Comparison of ENCODE assay signal across 20 cellular contexts in genomic region chr6:6580225-6580870, GRCh38. TPM values are rescaled to one million over a fixed set of nuclear protein-coding genes. Genes with fewer than 3 reads are reported as not detected.
DNase-seq lines count a peak whose midpoint lies in the region; ATAC-seq and TF ChIP-seq lines count a peak whose summit lies in the region.
"Had no signal": no experiment of that assay in that cellular context is flagged by ENCODE, and none has a peak within 500 bp of the region (broad histone marks: within the 10 kb centered on the region; RNA-seq: fewer than 3 reads in every experiment).

No MANE protein-coding gene starts in this region.

- peaks cover 21% of the 10 kb centered on the region for H3K4me1 ChIP-seq in CD8-positive, alpha-beta T cell (ENCODE audit: insufficient read depth, low read length)
- peaks cover 0 to 17% of the 10 kb centered on the region in 2 donors for H3K4me1 ChIP-seq in naive thymus-derived CD4-positive, alpha-beta T cell (ENCODE audit: control insufficient read depth in 2 of 2, insufficient read depth in 2 of 2, low read length in 2 of 2)
- H3K4me1 ChIP-seq: BE2C, Caco-2, Peyer's patch had no signal

- no peaks in the 10 kb centered on the region for H3K27me3 ChIP-seq in CD8-positive, alpha-beta T cell (ENCODE audit: insufficient read depth, low read length)
- H3K27me3 ChIP-seq in naive thymus-derived CD4-positive, alpha-beta T cell (ENCODE audit: control insufficient read depth in 2 of 2, insufficient read depth in 2 of 2, low read length in 2 of 2): no peaks in the 10 kb centered on the region
- H3K27me3 ChIP-seq: MG63, Peyer's patch had no signal

- no peak overlapping the region for H3K4me3 Mint-ChIP-seq in activated naive CD4-positive, alpha-beta T cell treated with anti-CD3 and anti-CD28 coated beads, Interleukin-2, amount 10 ng/mL, durations not matched to agents 7 days and 5 days
- H3K4me3 Mint-ChIP-seq in CD8-positive, alpha-beta T cell: no peak overlapping the region
- H3K4me3 Mint-ChIP-seq in activated naive CD8-positive, alpha-beta T cell treated with anti-CD3 and anti-CD28 coated beads for 36 hours: no peak overlapping the region
- no peak overlapping the region for H3K4me3 Mint-ChIP-seq in naive thymus-derived CD4-positive, alpha-beta T cell

- peaks cover 45% of the 10 kb centered on the region for H3K4me1 Mint-ChIP-seq in activated naive CD4-positive, alpha-beta T cell treated with anti-CD3 and anti-CD28 coated beads, Interleukin-2, amount 10 ng/mL, durations not matched to agents 7 days and 5 days
- peaks cover 31% of the 10 kb centered on the region for H3K4me1 Mint-ChIP-seq in CD8-positive, alpha-beta T cell (ENCODE audit: low read depth)
- peaks cover 30% of the 10 kb centered on the region for H3K4me1 Mint-ChIP-seq in activated naive CD8-positive, alpha-beta T cell treated with anti-CD3 and anti-CD28 coated beads for 36 hours
- peaks cover 17 to 45% (median 40%) of the 10 kb centered on the region in 7 donors for H3K4me1 Mint-ChIP-seq in naive thymus-derived CD4-positive, alpha-beta T cell

- no peak overlapping the region for H3K4me3 ChIP-seq in CD8-positive, alpha-beta T cell (ENCODE audit: low read depth, low read length)
- H3K4me3 ChIP-seq in naive thymus-derived CD4-positive, alpha-beta T cell (ENCODE audit: low read length): no peak overlapping the region
- H3K4me3 ChIP-seq: GM12878, MG63, Peyer's patch had no signal

- POLR2A ChIA-PET in CD8-positive, alpha-beta T cell (lab: Charles Lee): interaction anchor here (1.0 kb wide), 1 partner anchor 22 kb away, joined by 4 read pairs; no protein-coding TSS in a partner anchor
- POLR2A ChIA-PET in naive thymus-derived CD4-positive, alpha-beta T cell (lab: Charles Lee): interaction anchor here (1.0 to 1.9 kb wide), 2 partner anchors 13 to 79 kb away, joined by 4 to 5 read pairs; no protein-coding TSS in a partner anchor

- H3K36me3 Mint-ChIP-seq in activated naive CD4-positive, alpha-beta T cell treated with anti-CD3 and anti-CD28 coated beads, Interleukin-2, amount 10 ng/mL, durations not matched to agents 7 days and 5 days: peaks cover 31% of the 10 kb centered on the region
- no peaks in the 10 kb centered on the region for H3K36me3 Mint-ChIP-seq in CD8-positive, alpha-beta T cell
- H3K36me3 Mint-ChIP-seq in activated naive CD8-positive, alpha-beta T cell treated with anti-CD3 and anti-CD28 coated beads for 36 hours: peaks cover 14% of the 10 kb centered on the region
- peaks cover 0 to 17% (median 7%) of the 10 kb centered on the region in 5 donors for H3K36me3 Mint-ChIP-seq in naive thymus-derived CD4-positive, alpha-beta T cell

- intact Hi-C loops in CD8-positive, alpha-beta T cell (cut with DNase I, micrococcal nuclease): loop anchor here in 1 of 2 experiments (5.0 kb wide), 2 partner anchors 37 to 77 kb away; no protein-coding TSS in a partner anchor
- intact Hi-C loops in naive thymus-derived CD4-positive, alpha-beta T cell (cut with micrococcal nuclease): no loop called here
- intact Hi-C loops in posterior cingulate gyrus (cut with DNase I): no loop called here

- H3K9me3 ChIP-seq in CD8-positive, alpha-beta T cell (ENCODE audit: low read length): no peaks in the 10 kb centered on the region
- H3K9me3 ChIP-seq in naive thymus-derived CD4-positive, alpha-beta T cell (ENCODE audit: control insufficient read depth in 2 of 3, low read length in 3 of 3): peaks cover 0 to 6% (median 0%) of the 10 kb centered on the region in 3 experiments
- H3K9me3 ChIP-seq: BE2C, Caco-2, MG63, Peyer's patch had no signal

- TF ChIP-seq CTCF in CD8-positive, alpha-beta T cell (IDR thresholded peaks at IDR 0.05): no peak

- no peaks in the 10 kb centered on the region for H3K27me3 Mint-ChIP-seq in activated naive CD4-positive, alpha-beta T cell treated with anti-CD3 and anti-CD28 coated beads, Interleukin-2, amount 10 ng/mL, durations not matched to agents 7 days and 5 days
- no peaks in the 10 kb centered on the region for H3K27me3 Mint-ChIP-seq in CD8-positive, alpha-beta T cell (ENCODE audit: low read depth)
- no peaks in the 10 kb centered on the region for H3K27me3 Mint-ChIP-seq in activated naive CD8-positive, alpha-beta T cell treated with anti-CD3 and anti-CD28 coated beads for 36 hours
- peaks cover 0 to 3% (median 0%) of the 10 kb centered on the region in 5 donors for H3K27me3 Mint-ChIP-seq in naive thymus-derived CD4-positive, alpha-beta T cell

- peak overlapping the region; percentile 56 for H3K27ac Mint-ChIP-seq in activated naive CD4-positive, alpha-beta T cell treated with anti-CD3 and anti-CD28 coated beads, Interleukin-2, amount 10 ng/mL, durations not matched to agents 7 days and 5 days
- peak overlapping the region; percentile 66 for H3K27ac Mint-ChIP-seq in CD8-positive, alpha-beta T cell
- H3K27ac Mint-ChIP-seq in activated naive CD8-positive, alpha-beta T cell treated with anti-CD3 and anti-CD28 coated beads for 36 hours: peak overlapping the region; percentile 56
- peak overlapping the region in 7 of 9 donors; percentile 36 to 94 (median 79) for H3K27ac Mint-ChIP-seq in naive thymus-derived CD4-positive, alpha-beta T cell

- no peaks in the 10 kb centered on the region for H3K36me3 ChIP-seq in CD8-positive, alpha-beta T cell (ENCODE audit: insufficient read depth, low read length)
- no peaks in the 10 kb centered on the region for H3K36me3 ChIP-seq in naive thymus-derived CD4-positive, alpha-beta T cell (ENCODE audit: control insufficient read depth in 2 of 3, insufficient read depth in 3 of 3, low read length in 3 of 3)
- H3K36me3 ChIP-seq: BE2C, MG63, Peyer's patch had no signal

- H3K27ac ChIP-seq in CD8-positive, alpha-beta T cell (ENCODE audit: low read depth, low read length): no peak overlapping the region
- H3K27ac ChIP-seq in naive thymus-derived CD4-positive, alpha-beta T cell (ENCODE audit: low read depth, low read length): no peak overlapping the region
- H3K27ac ChIP-seq: Peyer's patch had no signal

- H3K9me3 Mint-ChIP-seq in activated naive CD4-positive, alpha-beta T cell treated with anti-CD3 and anti-CD28 coated beads, Interleukin-2, amount 10 ng/mL, durations not matched to agents 7 days and 5 days: peaks cover 25% of the 10 kb centered on the region
- H3K9me3 Mint-ChIP-seq in CD8-positive, alpha-beta T cell: peaks cover 2% of the 10 kb centered on the region
- H3K9me3 Mint-ChIP-seq in activated naive CD8-positive, alpha-beta T cell treated with anti-CD3 and anti-CD28 coated beads for 36 hours: peaks cover 18% of the 10 kb centered on the region
- H3K9me3 Mint-ChIP-seq in naive thymus-derived CD4-positive, alpha-beta T cell: peaks cover 0 to 30% (median 5%) of the 10 kb centered on the region in 11 donors

- CTCF ChIA-PET in activated naive CD4-positive, alpha-beta T cell treated with anti-CD3 and anti-CD28 coated beads, Interleukin-2, amount 10 ng/mL, durations not matched to agents 7 days and 5 days (lab: Charles Lee): interaction anchor here (1.0 kb wide), 1 partner anchor 34 kb away, joined by 3 read pairs; no protein-coding TSS in a partner anchor
- CTCF ChIA-PET in CD8-positive, alpha-beta T cell (lab: Charles Lee): interaction anchor here (1.8 kb wide), 1 partner anchor 33 kb away, joined by 5 read pairs; no protein-coding TSS in a partner anchor
- CTCF ChIA-PET in naive thymus-derived CD4-positive, alpha-beta T cell (lab: Charles Lee): no interaction called here

- ATAC-seq in CD8-positive, alpha-beta T cell: no peak
- no peak for ATAC-seq in naive thymus-derived CD4-positive, alpha-beta T cell
- ATAC-seq in HG03045 (IDR thresholded peaks at IDR 0.05; ENCODE audit: unreplicated experiment): no peak
- ATAC-seq: GM12878 had no signal

- DNase-seq in activated naive CD4-positive, alpha-beta T cell treated with anti-CD3 and anti-CD28 coated beads, Interleukin-2, amount 10 ng/mL, durations not matched to agents 7 days and 5 days: no peak
- no peak for DNase-seq in activated naive CD4-positive, alpha-beta T cell (lab: John Stamatoyannopoulos, UW)
- no peak for DNase-seq in CD8-positive, alpha-beta T cell
- no peak for DNase-seq in activated naive CD8-positive, alpha-beta T cell treated with anti-CD3 and anti-CD28 coated beads for 36 hours
- no peak for DNase-seq in naive thymus-derived CD4-positive, alpha-beta T cell
- DNase-seq in posterior cingulate gyrus (no peak), occipital lobe (lab: John Stamatoyannopoulos, UW) (no peak)
- DNase-seq: BE2C, Caco-2, DMS79 treated with DMSO at 0.1 percent for 48 hours, H7, MG63, NCI-H187, NCI-H446, NCI-H526, Peyer's patch had no signal

RNA-seq across cellular contexts. Expression of gene LY86, which starts 8.2 kb away (rescaled TPM):
- under 1 TPM in 1 of 2 experiments, not detected in 1; 0.62 TPM for total RNA-seq in CD8-positive, alpha-beta T cell
- 1 to 10 TPM; 1.2 to 1.3 TPM for total RNA-seq in activated naive CD8-positive, alpha-beta T cell treated with anti-CD3 and anti-CD28 coated beads for 36 hours
- total RNA-seq in naive thymus-derived CD4-positive, alpha-beta T cell: 10 to 100 TPM in 2 of 5 experiments, 1 to 10 TPM in 3; 1.5 to 19.6 (median 4.5) TPM
- polyA plus RNA-seq in naive thymus-derived CD4-positive, alpha-beta T cell: 1 to 10 TPM; 5.4 to 9.7 TPM
- 2.2 TPM for total RNA-seq in occipital lobe
- total RNA-seq: A673, Caco-2, H7, LHCN-M2 had no signal
